Comparison of ENCODE assay signal across 8 cellular contexts in the genomic region with DNA sequence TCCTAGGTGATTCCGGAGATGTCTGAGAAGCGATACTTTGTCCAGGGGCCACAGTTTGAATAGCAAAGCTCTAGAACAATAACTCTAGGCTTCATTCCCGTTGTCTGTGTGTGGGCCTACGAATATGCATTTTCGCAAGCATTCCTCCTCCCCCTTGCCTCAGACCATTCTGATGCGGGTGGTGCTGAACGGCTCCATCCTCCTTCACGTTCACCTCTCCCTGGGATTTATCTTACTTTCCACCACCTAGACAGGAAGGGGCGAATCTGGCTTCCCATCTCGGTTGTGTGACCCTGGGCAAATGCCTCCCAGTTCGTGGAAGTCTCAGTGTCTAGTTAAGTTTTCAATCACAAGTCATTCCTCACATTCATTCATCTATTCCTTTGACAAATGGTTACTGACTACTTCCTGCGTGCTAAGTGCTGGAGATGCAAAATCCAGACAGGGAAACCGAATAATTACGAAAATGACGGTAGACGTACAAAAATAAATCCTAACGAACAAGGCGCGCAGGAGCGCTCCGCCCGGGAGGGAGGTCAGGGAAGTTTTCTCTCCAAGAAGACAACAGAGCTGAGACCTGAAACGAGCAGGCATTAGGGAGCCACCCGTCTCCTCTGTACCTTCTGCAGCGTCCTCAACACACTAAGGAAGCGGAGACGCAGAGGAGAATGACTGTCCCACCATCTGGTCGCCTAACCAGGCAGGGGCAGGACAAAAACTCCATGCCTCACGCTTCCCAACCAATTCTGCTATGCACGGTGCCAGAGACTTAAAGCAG. TPM values are rescaled to one million over a fixed set of nuclear protein-coding genes. Genes with fewer than 3 reads are reported as not detected.
DNase-seq lines count a peak whose midpoint lies in the region; ATAC-seq and TF ChIP-seq lines count a peak whose summit lies in the region.

No MANE protein-coding gene starts in this region.

- peaks cover 36% of the 10 kb centered on the region for H3K79me2 ChIP-seq in fibroblast of lung (ENCODE audit: control insufficient read depth, insufficient read depth, low read length)

- H3K27me3 Mint-ChIP-seq in activated naive CD4-positive, alpha-beta T cell treated with anti-CD3 and anti-CD28 coated beads, Interleukin-2, amount 10 ng/mL, durations not matched to agents 7 days and 5 days = peaks cover 7% of the 10 kb centered on the region

- peak overlapping the region; percentile 91 for H3K27ac Mint-ChIP-seq in activated naive CD4-positive, alpha-beta T cell treated with anti-CD3 and anti-CD28 coated beads, Interleukin-2, amount 10 ng/mL, durations not matched to agents 7 days and 5 days

- intact Hi-C loops in prostate gland (cut with DNase I) = loop anchor here (2.0 to 10.0 kb wide), 2 partner anchors 23 to 271 kb away; a partner anchor contains a TSS

- peak overlapping the region; percentile 95 for H2AFZ ChIP-seq in fibroblast of lung (ENCODE audit: low read length)

- H4K20me1 ChIP-seq in fibroblast of lung (ENCODE audit: control insufficient read depth, extremely low read depth, insufficient read depth, low read length) = no peaks in the 10 kb centered on the region

- ATAC-seq in SK-N-SH treated with all-trans-retinoic acid at 6 μM for 48 hours = peak; percentile 4
- ATAC-seq in GM18907 (IDR thresholded peaks at IDR 0.05; ENCODE audit: unreplicated experiment) = no peak

- 4% methylated on average over 30 of the region's 30 CpGs for WGBS in prostate gland

- peak overlapping the region; percentile 99 for H3K4me2 ChIP-seq in fibroblast of lung (ENCODE audit: extremely low read depth, insufficient read depth, low read length)

- peaks cover 26% of the 10 kb centered on the region for H3K36me3 Mint-ChIP-seq in activated naive CD4-positive, alpha-beta T cell treated with anti-CD3 and anti-CD28 coated beads, Interleukin-2, amount 10 ng/mL, durations not matched to agents 7 days and 5 days

- H3K36me3 ChIP-seq in fibroblast of lung (ENCODE audit: control insufficient read depth, insufficient read depth, low read length) (peaks cover 4% of the 10 kb centered on the region), prostate gland (peaks cover 0 to 7% of the 10 kb centered on the region in 2 donors)

- H3K4me1 Mint-ChIP-seq in activated naive CD4-positive, alpha-beta T cell treated with anti-CD3 and anti-CD28 coated beads, Interleukin-2, amount 10 ng/mL, durations not matched to agents 7 days and 5 days = peaks cover 43% of the 10 kb centered on the region

- H3K27ac ChIP-seq in fibroblast of lung (ENCODE audit: insufficient read depth, low read length) (peak overlapping the region; percentile 18), prostate gland (peak overlapping the region; percentile 49 to 60)

- no peak overlapping the region for H3K9ac ChIP-seq in fibroblast of lung (ENCODE audit: insufficient read depth, low read length)

- TF ChIP-seq POLR2A in prostate gland (IDR thresholded peaks at IDR 0.05) = no peak
- no peak for TF ChIP-seq POLR2A in erythroblast (IDR thresholded peaks at IDR 0.05; ENCODE audit: low read length)

- CTCF ChIA-PET in activated naive CD4-positive, alpha-beta T cell treated with anti-CD3 and anti-CD28 coated beads, Interleukin-2, amount 10 ng/mL, durations not matched to agents 7 days and 5 days (lab: Charles Lee) = interaction anchor here (1.0 to 1.1 kb wide), 2 partner anchors 19 to 29 kb away, joined by 3 to 4 read pairs; no protein-coding TSS in a partner anchor

- TF ChIP-seq CTCF in fibroblast of lung (conservative IDR thresholded peaks at IDR 0.05 in 1 of 2, IDR thresholded peaks at IDR 0.05 in 1 of 2; ENCODE audit: low read depth in 1 of 2, low read length in 2 of 2) = no peak
- TF ChIP-seq CTCF in prostate gland (IDR thresholded peaks at IDR 0.05) = no peak

- H3K9me3 Mint-ChIP-seq in activated naive CD4-positive, alpha-beta T cell treated with anti-CD3 and anti-CD28 coated beads, Interleukin-2, amount 10 ng/mL, durations not matched to agents 7 days and 5 days = peaks cover 3% of the 10 kb centered on the region

- peaks cover 11% of the 10 kb centered on the region for H3K4me1 ChIP-seq in fibroblast of lung (ENCODE audit: control insufficient read depth, extremely low read depth, insufficient read depth, low read length)
- H3K4me1 ChIP-seq in prostate gland (replicated peaks) = peaks cover 7% of the 10 kb centered on the region

- DNase-seq in activated naive CD4-positive, alpha-beta T cell treated with anti-CD3 and anti-CD28 coated beads, Interleukin-2, amount 10 ng/mL, durations not matched to agents 7 days and 5 days = no peak
- DNase-seq in activated naive CD4-positive, alpha-beta T cell (lab: John Stamatoyannopoulos, UW) = no peak
- DNase-seq in fibroblast of lung (ENCODE audit: low read depth in 2 of 2) (peak; percentile 7 to 14), prostate gland (ENCODE audit: low spot score) (no peak), erythroblast (lab: John Stamatoyannopoulos, UW) (no peak)
- no peak for DNase-seq in central memory CD4-positive, alpha-beta T cell

- H3K27me3 ChIP-seq in fibroblast of lung (ENCODE audit: control insufficient read depth, insufficient read depth, low read length) = no peaks in the 10 kb centered on the region
- H3K27me3 ChIP-seq in prostate gland (replicated peaks; ENCODE audit: insufficient read depth) = no peaks in the 10 kb centered on the region

- H3K4me3 Mint-ChIP-seq in activated naive CD4-positive, alpha-beta T cell treated with anti-CD3 and anti-CD28 coated beads, Interleukin-2, amount 10 ng/mL, durations not matched to agents 7 days and 5 days = peak overlapping the region; percentile 80

- H3K4me3 ChIP-seq in fibroblast of lung (replicated peaks in 1 of 4; ENCODE audit: control extremely low read depth in 1 of 4, insufficient read depth in 1 of 4, low read depth in 3 of 4, low read length in 4 of 4) (peak overlapping the region; percentile 58 to 84 (median 74)), prostate gland (peak overlapping the region; percentile 25 to 37)

- H3K9me3 ChIP-seq in fibroblast of lung (ENCODE audit: control insufficient read depth, insufficient read depth, low read depth, low read length) (no peaks in the 10 kb centered on the region), prostate gland (no peaks in the 10 kb centered on the region)

TF ChIP-seq in SK-N-SH treated with all-trans-retinoic acid at 6 μM for 48 hours, 23 proteins besides CTCF, POLR2A, EP300 and RAD21:
- TF ChIP-seq, protein P1, sequence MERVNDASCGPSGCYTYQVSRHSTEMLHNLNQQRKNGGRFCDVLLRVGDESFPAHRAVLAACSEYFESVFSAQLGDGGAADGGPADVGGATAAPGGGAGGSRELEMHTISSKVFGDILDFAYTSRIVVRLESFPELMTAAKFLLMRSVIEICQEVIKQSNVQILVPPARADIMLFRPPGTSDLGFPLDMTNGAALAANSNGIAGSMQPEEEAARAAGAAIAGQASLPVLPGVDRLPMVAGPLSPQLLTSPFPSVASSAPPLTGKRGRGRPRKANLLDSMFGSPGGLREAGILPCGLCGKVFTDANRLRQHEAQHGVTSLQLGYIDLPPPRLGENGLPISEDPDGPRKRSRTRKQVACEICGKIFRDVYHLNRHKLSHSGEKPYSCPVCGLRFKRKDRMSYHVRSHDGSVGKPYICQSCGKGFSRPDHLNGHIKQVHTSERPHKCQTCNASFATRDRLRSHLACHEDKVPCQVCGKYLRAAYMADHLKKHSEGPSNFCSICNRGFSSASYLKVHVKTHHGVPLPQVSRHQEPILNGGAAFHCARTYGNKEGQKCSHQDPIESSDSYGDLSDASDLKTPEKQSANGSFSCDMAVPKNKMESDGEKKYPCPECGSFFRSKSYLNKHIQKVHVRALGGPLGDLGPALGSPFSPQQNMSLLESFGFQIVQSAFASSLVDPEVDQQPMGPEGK (CRISPR knock-in tag; IDR thresholded peaks at IDR 0.05; ENCODE audit: borderline replicate concordance) = no peak
- TF ChIP-seq ARNTL (CRISPR knock-in tag; IDR thresholded peaks at IDR 0.05; ENCODE audit: borderline replicate concordance, low read depth) = no peak
- TF ChIP-seq ZNF8 (CRISPR knock-in tag; IDR thresholded peaks at IDR 0.05) = no peak
- TF ChIP-seq ESRRG (CRISPR knock-in tag; IDR thresholded peaks at IDR 0.05) = no peak
- no peak for TF ChIP-seq CSDC2 (CRISPR knock-in tag; IDR thresholded peaks at IDR 0.05)
- no peak for TF ChIP-seq ZNF565 (CRISPR knock-in tag; conservative IDR thresholded peaks at IDR 0.05; ENCODE audit: low read depth)
- TF ChIP-seq PPARA (CRISPR knock-in tag; IDR thresholded peaks at IDR 0.05; ENCODE audit: borderline replicate concordance) = no peak

RNA-seq across cellular contexts. Expression of a gene that starts 1.3 kb away (rescaled TPM):
- 6.2 and 10.4 TPM in 2 replicates for total RNA-seq in fibroblast of lung
- 10.7 and 19.5 TPM in 2 replicates for polyA plus RNA-seq in fibroblast of lung
- 26.7 and 41.6 TPM in 2 replicates for polyA plus RNA-seq in fibroblast of lung (2012)
- 62.9 and 74.0 TPM in 2 replicates for polyA minus RNA-seq in fibroblast of lung (ENCODE audit: low replicate concordance)
- 10 to 100 TPM; 22.8 to 54.4 TPM for total RNA-seq in prostate gland

RNA-seq across cellular contexts. Expression of a gene that starts 20.7 kb away (rescaled TPM):
- total RNA-seq in fibroblast of lung (43.4 and 45.2 TPM in 2 replicates), prostate gland (10 to 100 TPM; 50.7 to 71.6 TPM)
- polyA plus RNA-seq in fibroblast of lung = 48.7 and 68.3 TPM in 2 replicates
- polyA plus RNA-seq in fibroblast of lung (2012) = 66.8 and 84.7 TPM in 2 replicates
- polyA minus RNA-seq in fibroblast of lung (ENCODE audit: low replicate concordance) = 26.7 and 34.9 TPM in 2 replicates

RNA-seq across cellular contexts. Expression of a gene that starts 20.8 kb away (rescaled TPM):
- total RNA-seq in fibroblast of lung = 16.7 and 19.2 TPM in 2 replicates
- polyA plus RNA-seq in fibroblast of lung = 9.0 and 10.8 TPM in 2 replicates
- polyA plus RNA-seq in fibroblast of lung (2012) = 19.3 and 22.7 TPM in 2 replicates
- 3.7 and 29.4 TPM in 2 replicates for polyA minus RNA-seq in fibroblast of lung (ENCODE audit: low replicate concordance)
- 10 to 100 TPM; 30.7 to 52.0 TPM for total RNA-seq in prostate gland

RNA-seq across cellular contexts. Expression of a gene that starts 23.2 kb away (rescaled TPM):
- total RNA-seq in fibroblast of lung = 6.7 and 7.3 TPM in 2 replicates
- polyA plus RNA-seq in fibroblast of lung = 3.2 and 3.5 TPM in 2 replicates
- polyA plus RNA-seq in fibroblast of lung (2012) = 6.2 and 7.2 TPM in 2 replicates
- not detected in 2 replicates for polyA minus RNA-seq in fibroblast of lung (ENCODE audit: low replicate concordance)
- total RNA-seq in prostate gland = 10 to 100 TPM in 1 of 2 donors, 1 to 10 TPM in 1; 7.6 to 14.7 TPM

RNA-seq across cellular contexts. Expression of a gene that starts 33.6 kb away (rescaled TPM):
- total RNA-seq in fibroblast of lung (10.3 and 22.8 TPM in 2 replicates), prostate gland (10 to 100 TPM; 39.4 to 48.5 TPM)
- 35.4 and 35.9 TPM in 2 replicates for polyA plus RNA-seq in fibroblast of lung
- polyA plus RNA-seq in fibroblast of lung (2012) = 226 and 242 TPM in 2 replicates
- 209 and 242 TPM in 2 replicates for polyA minus RNA-seq in fibroblast of lung (ENCODE audit: low replicate concordance)

Comparison
In these comparisons a context has a peak if more than half of its experiments do, and no peak if none do; other contexts are left out.
1. DNase-seq: peak in fibroblast of lung (2 of 2); none in activated naive CD4-positive, alpha-beta T cell treated with anti-CD3 and anti-CD28 coated beads, Interleukin-2, amount 10 ng/mL, durations not matched to agents 7 days and 5 days (single experiment), activated naive CD4-positive, alpha-beta T cell (0 of 4), prostate gland (single experiment), erythroblast (0 of 2) and central memory CD4-positive, alpha-beta T cell (single experiment).